10 cellular contexts compared by ENCODE assay signal in genomic region chr9:2727966-2728613, GRCh38. TPM values are rescaled to one million over a fixed set of nuclear protein-coding genes. Genes with fewer than 3 reads are reported as not detected.
DNase-seq lines count a peak whose midpoint lies in the region; TF ChIP-seq lines count a peak whose summit lies in the region.
"Had no signal": no experiment of that assay in that cellular context is flagged by ENCODE, and none has a peak within 500 bp of the region (broad histone marks: within the 10 kb centered on the region; RNA-seq: fewer than 3 reads in every experiment).

No MANE protein-coding gene starts in this region.

- H3K4me2 ChIP-seq in MM.1S (ENCODE audit: low read depth, low read length) (0 out of 2 replicates have a peak overlapping the region, but pooled peaks have one; percentile 2), neural progenitor cell (no peak overlapping the region)

- no peak overlapping the region for H3K4me3 Mint-ChIP-seq in activated CD4-positive, alpha-beta memory T cell treated with anti-CD3 and anti-CD28 coated beads, Interleukin-2, amount 10 ng/mL, durations not matched to agents 7 days and 5 days
- H3K4me3 Mint-ChIP-seq in activated CD4-positive, alpha-beta memory T cell treated with anti-CD3 and anti-CD28 coated beads for 36 hours: no peak overlapping the region
- H3K4me3 Mint-ChIP-seq in neural progenitor cell: no peak overlapping the region
- H3K4me3 Mint-ChIP-seq: dendritic cell treated with granulocyte-macrophage colony-stimulating factor and Interleukin-4, amounts not matched to agents 40 ng/mL and 50 ng/mL, for 4 days had no signal

- peak; percentile 68 for TF ChIP-seq CTCF in HFF-Myc (IDR thresholded peaks at IDR 0.05; ENCODE audit: low read depth, low read length, missing control alignments)
- peak; percentile 82 for TF ChIP-seq CTCF in MM.1S (IDR thresholded peaks at IDR 0.05; ENCODE audit: low read length)
- TF ChIP-seq CTCF in neural progenitor cell (IDR thresholded peaks at IDR 0.05): peak; percentile 53

- H3K9me3 ChIP-seq in MM.1S (replicated peaks; ENCODE audit: insufficient read depth, low read length) (no peaks in the 10 kb centered on the region), SJCRH30 (replicated peaks) (no peaks in the 10 kb centered on the region), neural progenitor cell (ENCODE audit: low read depth) (no peaks in the 10 kb centered on the region)
- H3K9me3 ChIP-seq: Caco-2 had no signal

- no peaks in the 10 kb centered on the region for H3K27me3 ChIP-seq in MM.1S (replicated peaks; ENCODE audit: insufficient read depth, low read length)
- H3K27me3 ChIP-seq in SJCRH30: no peaks in the 10 kb centered on the region
- no peaks in the 10 kb centered on the region for H3K27me3 ChIP-seq in neural progenitor cell

- no peaks in the 10 kb centered on the region for H3K36me3 Mint-ChIP-seq in activated CD4-positive, alpha-beta memory T cell treated with anti-CD3 and anti-CD28 coated beads, Interleukin-2, amount 10 ng/mL, durations not matched to agents 7 days and 5 days (ENCODE audit: low read depth)
- no peaks in the 10 kb centered on the region for H3K36me3 Mint-ChIP-seq in activated CD4-positive, alpha-beta memory T cell treated with anti-CD3 and anti-CD28 coated beads for 36 hours
- no peaks in the 10 kb centered on the region for H3K36me3 Mint-ChIP-seq in neural progenitor cell

- H3K4me3 ChIP-seq in HFF-Myc (replicated peaks; ENCODE audit: low read depth, low read length) (no peak overlapping the region), MM.1S (ENCODE audit: low read length) (no peak overlapping the region), SJCRH30 (no peak overlapping the region), neural progenitor cell (no peak overlapping the region)

- no peaks in the 10 kb centered on the region for H3K27me3 Mint-ChIP-seq in activated CD4-positive, alpha-beta memory T cell treated with anti-CD3 and anti-CD28 coated beads, Interleukin-2, amount 10 ng/mL, durations not matched to agents 7 days and 5 days
- no peaks in the 10 kb centered on the region for H3K27me3 Mint-ChIP-seq in activated CD4-positive, alpha-beta memory T cell treated with anti-CD3 and anti-CD28 coated beads for 36 hours
- peaks cover 3% of the 10 kb centered on the region for H3K27me3 Mint-ChIP-seq in neural progenitor cell (ENCODE audit: insufficient read depth, low read depth)
- H3K27me3 Mint-ChIP-seq: dendritic cell treated with granulocyte-macrophage colony-stimulating factor and Interleukin-4, amounts not matched to agents 40 ng/mL and 50 ng/mL, for 4 days had no signal

- no peaks in the 10 kb centered on the region for H3K9me2 ChIP-seq in MM.1S (replicated peaks; ENCODE audit: insufficient read depth, low read length)

- H3K79me2 ChIP-seq in MM.1S (ENCODE audit: low read length) (no peaks in the 10 kb centered on the region), neural progenitor cell (ENCODE audit: low read depth) (no peaks in the 10 kb centered on the region)

- no peak overlapping the region for H3K27ac Mint-ChIP-seq in activated CD4-positive, alpha-beta memory T cell treated with anti-CD3 and anti-CD28 coated beads, Interleukin-2, amount 10 ng/mL, durations not matched to agents 7 days and 5 days
- no peak overlapping the region for H3K27ac Mint-ChIP-seq in activated CD4-positive, alpha-beta memory T cell treated with anti-CD3 and anti-CD28 coated beads for 36 hours
- H3K27ac Mint-ChIP-seq in neural progenitor cell: peak overlapping the region; percentile 16
- H3K27ac Mint-ChIP-seq: dendritic cell treated with granulocyte-macrophage colony-stimulating factor and Interleukin-4, amounts not matched to agents 40 ng/mL and 50 ng/mL, for 4 days had no signal

- DNase-seq in activated CD4-positive, alpha-beta memory T cell treated with anti-CD3 and anti-CD28 coated beads, Interleukin-2, amount 10 ng/mL, durations not matched to agents 7 days and 5 days: peak; percentile 20
- no peak for DNase-seq in activated CD4-positive, alpha-beta memory T cell treated with anti-CD3 and anti-CD28 coated beads for 36 hours
- DNase-seq in HFF-Myc (ENCODE audit: extremely low read depth, low read depth) (peak; percentile 36), MM.1S (peak; percentile 44), SJCRH30 (peak; percentile 45 to 75), fibroblast of gingiva (ENCODE audit: low read depth) (peak; percentile 70), neural progenitor cell (ENCODE audit: low spot score) (peak; percentile 43), T-helper 9 cell (no peak)

- intact Hi-C loops in activated CD4-positive, alpha-beta memory T cell treated with anti-CD3 and anti-CD28 coated beads for 36 hours (cut with micrococcal nuclease): loop anchor here (2.0 to 10.0 kb wide), 2 partner anchors 103 to 259 kb away; partner anchors contain the start of gene VLDLR

- no peaks in the 10 kb centered on the region for H3K4me1 ChIP-seq in MM.1S (ENCODE audit: low read length)
- peaks cover 14% of the 10 kb centered on the region for H3K4me1 ChIP-seq in SJCRH30
- H3K4me1 ChIP-seq in neural progenitor cell: peaks cover 20% of the 10 kb centered on the region

- no peaks in the 10 kb centered on the region for H3F3A ChIP-seq in MM.1S (ENCODE audit: insufficient read depth, low read length)
- no peaks in the 10 kb centered on the region for H3F3A ChIP-seq in neural progenitor cell (ENCODE audit: low read depth)

- H3K9ac ChIP-seq in MM.1S (ENCODE audit: low read length) (no peak overlapping the region), neural progenitor cell (no peak overlapping the region)

- H3K36me3 ChIP-seq in MM.1S (replicated peaks; ENCODE audit: insufficient read depth, low read length): no peaks in the 10 kb centered on the region
- H3K36me3 ChIP-seq in SJCRH30: no peaks in the 10 kb centered on the region
- no peaks in the 10 kb centered on the region for H3K36me3 ChIP-seq in neural progenitor cell

- POLR2A ChIA-PET in activated CD4-positive, alpha-beta memory T cell treated with anti-CD3 and anti-CD28 coated beads, Interleukin-2, amount 10 ng/mL, durations not matched to agents 7 days and 5 days (lab: Charles Lee): interaction anchor here (0.6 kb wide), 1 partner anchor 72 kb away, joined by 3 read pairs; no protein-coding TSS in a partner anchor
- POLR2A ChIA-PET in activated CD4-positive, alpha-beta memory T cell treated with anti-CD3 and anti-CD28 coated beads for 36 hours (lab: Charles Lee): no interaction called here

- no peak overlapping the region for H3K27ac ChIP-seq in MM.1S (ENCODE audit: low read length)
- no peak overlapping the region for H3K27ac ChIP-seq in SJCRH30
- H3K27ac ChIP-seq in neural progenitor cell: no peak overlapping the region

- H4K20me1 ChIP-seq in MM.1S (ENCODE audit: insufficient read depth, low read length): no peaks in the 10 kb centered on the region
- H4K20me1 ChIP-seq in neural progenitor cell (ENCODE audit: low read depth): no peaks in the 10 kb centered on the region

- CTCF ChIA-PET in activated CD4-positive, alpha-beta memory T cell treated with anti-CD3 and anti-CD28 coated beads, Interleukin-2, amount 10 ng/mL, durations not matched to agents 7 days and 5 days (lab: Charles Lee): interaction anchor here (0.7 to 1.6 kb wide), 7 partner anchors 11 to 392 kb away, joined by 3 to 5 read pairs (median 3); partner anchors contain the start of gene KCNV2
- CTCF ChIA-PET in activated CD4-positive, alpha-beta memory T cell treated with anti-CD3 and anti-CD28 coated beads for 36 hours (lab: Charles Lee): interaction anchor here (0.7 to 1.4 kb wide), 3 partner anchors 68 to 595 kb away, joined by 3 read pairs; no protein-coding TSS in a partner anchor

- no peak overlapping the region for H2AFZ ChIP-seq in MM.1S (ENCODE audit: low read length)
- no peak overlapping the region for H2AFZ ChIP-seq in neural progenitor cell (replicated peaks)

- no peaks in the 10 kb centered on the region for H3K9me3 Mint-ChIP-seq in activated CD4-positive, alpha-beta memory T cell treated with anti-CD3 and anti-CD28 coated beads, Interleukin-2, amount 10 ng/mL, durations not matched to agents 7 days and 5 days
- H3K9me3 Mint-ChIP-seq in activated CD4-positive, alpha-beta memory T cell treated with anti-CD3 and anti-CD28 coated beads for 36 hours: no peaks in the 10 kb centered on the region
- H3K9me3 Mint-ChIP-seq in neural progenitor cell: no peaks in the 10 kb centered on the region
- H3K9me3 Mint-ChIP-seq: dendritic cell treated with granulocyte-macrophage colony-stimulating factor and Interleukin-4, amounts not matched to agents 40 ng/mL and 50 ng/mL, for 4 days had no signal

- peaks cover 3% of the 10 kb centered on the region for H3K4me1 Mint-ChIP-seq in activated CD4-positive, alpha-beta memory T cell treated with anti-CD3 and anti-CD28 coated beads, Interleukin-2, amount 10 ng/mL, durations not matched to agents 7 days and 5 days
- no peaks in the 10 kb centered on the region for H3K4me1 Mint-ChIP-seq in activated CD4-positive, alpha-beta memory T cell treated with anti-CD3 and anti-CD28 coated beads for 36 hours (ENCODE audit: low read depth)
- H3K4me1 Mint-ChIP-seq in neural progenitor cell: peaks cover 14% of the 10 kb centered on the region

RNA-seq across cellular contexts. Expression of gene KCNV2, which starts 10.8 kb away (rescaled TPM):
- total RNA-seq in activated CD4-positive, alpha-beta memory T cell treated with anti-CD3 and anti-CD28 coated beads, Interleukin-2, amount 10 ng/mL, durations not matched to agents 7 days and 5 days: not detected
- total RNA-seq in activated CD4-positive, alpha-beta memory T cell treated with anti-CD3 and anti-CD28 coated beads for 36 hours: not detected
- total RNA-seq in SJCRH30 (2014; rRNA removed; shearing (Covaris generic)): not detected in 2 replicates
- not detected in 2 replicates for total RNA-seq in neural progenitor cell (ENCODE audit: low replicate concordance)
- total RNA-seq: Caco-2 had no signal

Comparison
In these comparisons a context has a peak if more than half of its experiments do, and no peak if none do; other contexts are left out.
1. DNase-seq: peak in activated CD4-positive, alpha-beta memory T cell treated with anti-CD3 and anti-CD28 coated beads, Interleukin-2, amount 10 ng/mL, durations not matched to agents 7 days and 5 days (single experiment), HFF-Myc (single experiment), MM.1S (single experiment), SJCRH30 (2 of 2), fibroblast of gingiva (single experiment) and neural progenitor cell (single experiment); none in activated CD4-positive, alpha-beta memory T cell treated with anti-CD3 and anti-CD28 coated beads for 36 hours (single experiment) and T-helper 9 cell (single experiment).
2. Peak in every context shown above with its lines, with median percentiles within 50 percentile points of each other: CTCF ChIP-seq.